In the genomic region with DNA sequence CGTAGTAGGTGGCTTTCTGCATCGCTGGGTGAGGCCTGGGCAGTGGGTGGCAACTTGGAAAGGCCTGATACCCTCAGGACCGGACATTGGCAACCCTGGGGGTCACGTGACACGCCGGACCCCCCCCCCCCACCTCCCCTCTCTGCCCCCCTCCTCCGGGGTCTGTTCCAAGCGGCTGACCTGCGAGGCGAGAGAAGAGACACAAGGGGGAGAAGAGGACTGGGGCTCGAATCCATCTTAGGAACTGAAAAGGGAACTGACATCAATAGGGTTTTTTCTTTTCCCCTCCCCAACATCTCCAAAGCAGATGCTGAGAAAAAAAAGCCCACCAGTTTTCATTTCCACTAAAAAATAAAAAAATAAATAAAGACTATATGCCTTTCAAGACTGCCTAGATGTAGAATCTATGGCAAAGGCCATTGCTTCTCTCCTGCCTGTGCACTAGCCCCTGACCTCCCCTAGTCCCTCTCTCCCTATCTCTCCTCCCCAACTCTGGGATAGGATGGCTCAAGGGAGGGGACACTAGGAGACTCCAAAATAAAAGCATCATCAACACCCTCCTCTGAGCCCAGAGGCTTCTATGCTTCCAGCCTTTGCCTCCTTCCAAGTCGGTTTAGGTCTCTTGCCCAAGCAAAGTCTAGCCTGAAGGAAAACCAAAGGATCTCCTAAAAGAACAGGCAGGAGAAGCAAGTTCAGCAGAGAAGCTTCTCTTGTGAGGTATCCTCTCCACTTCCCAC, we compare ENCODE assay signal across 13 cellular contexts. TPM values are rescaled to one million over a fixed set of nuclear protein-coding genes. Genes with fewer than 3 reads are reported as not detected.
A peak's percentile ranks its signal among the peaks of the same experiment; 100 is the strongest.
DNase-seq lines count a peak whose midpoint lies in the region; ATAC-seq and TF ChIP-seq lines count a peak whose summit lies in the region.
"Had no signal": no experiment of that assay in that cellular context is flagged by ENCODE, and none has a peak within 500 bp of the region (broad histone marks: within the 10 kb centered on the region; RNA-seq: fewer than 3 reads in every experiment).

No MANE protein-coding gene starts in this region.

- H3K27me3 ChIP-seq in body of pancreas (peaks cover 0 to 28% of the 10 kb centered on the region in 2 donors), mesenchymal stem cell (ENCODE audit: control insufficient read depth in 1 of 2, insufficient read depth in 1 of 2, low read length in 2 of 2) (no peaks in the 10 kb centered on the region), transverse colon (no peaks in the 10 kb centered on the region)

- TF ChIP-seq POLR2A in body of pancreas (IDR thresholded peaks at IDR 0.05) (peak in 2 of 3 donors; percentile 24 to 35), transverse colon (IDR thresholded peaks at IDR 0.05) (peak; percentile 20)

- H4K91ac ChIP-seq in mesenchymal stem cell (ENCODE audit: low read length): peak overlapping the region; percentile 16

- peak overlapping the region in 1 of 2 experiments; percentile 93 for H3K23ac ChIP-seq in mesenchymal stem cell (ENCODE audit: low read length in 2 of 2)

- H3K4me1 ChIP-seq in body of pancreas (peaks cover 29% of the 10 kb centered on the region), mesenchymal stem cell (ENCODE audit: control insufficient read depth, insufficient read depth, low read depth, low read length) (peaks cover 39% of the 10 kb centered on the region), transverse colon (peaks cover 18 to 82% (median 44%) of the 10 kb centered on the region in 4 donors)

- H2AK5ac ChIP-seq in mesenchymal stem cell (ENCODE audit: low read length, severe bottlenecking): peak overlapping the region; percentile 39

- peak overlapping the region; percentile 24 to 93 for H3K4ac ChIP-seq in mesenchymal stem cell (ENCODE audit: low read depth in 1 of 2, low read length in 2 of 2)

- H3K9ac ChIP-seq in mesenchymal stem cell (ENCODE audit: low read length): peak overlapping the region; percentile 93

- intact Hi-C loops in body of pancreas (cut with DNase I) (no loop called here), transverse colon (cut with DNase I; ENCODE audit: low total_unique reads) (no loop called here), posterior cingulate gyrus (cut with DNase I) (no loop called here)

- peak overlapping the region; percentile 92 for H4K8ac ChIP-seq in mesenchymal stem cell (ENCODE audit: low read length)

- H3K9me3 ChIP-seq in body of pancreas: no peaks in the 10 kb centered on the region
- H3K9me3 ChIP-seq in mesenchymal stem cell (ENCODE audit: control insufficient read depth, low read length): no peaks in the 10 kb centered on the region
- H3K9me3 ChIP-seq in transverse colon: no peaks in the 10 kb centered on the region
- H3K9me3 ChIP-seq: HAP-1 had no signal

- no peak overlapping the region for H3K4me2 ChIP-seq in mesenchymal stem cell (ENCODE audit: low read length, poor library complexity, severe bottlenecking)
- H3K4me2 ChIP-seq: PC-9 had no signal

- H3K4me3 ChIP-seq in body of pancreas (no peak overlapping the region), mesenchymal stem cell (ENCODE audit: insufficient read depth in 1 of 2, low read depth in 1 of 2, low read length in 2 of 2) (peak overlapping the region in 1 of 2 experiments; percentile 76), transverse colon (peak overlapping the region in 1 of 4 donors; percentile 26)
- H3K4me3 ChIP-seq: HAP-1, PC-9 had no signal

- in situ Hi-C loops in transverse colon (cut with MboI; ENCODE audit: low pct_ligation_motif_present in 1 of 4, low pct_unique_long_range_greater_than_20kb in 1 of 4, low sequenced_read_pairs in 3 of 4): no loop called here

- H3K79me1 ChIP-seq in mesenchymal stem cell (replicated peaks; ENCODE audit: low read length, poor library complexity, severe bottlenecking): peaks cover 2% of the 10 kb centered on the region

- H3K27ac ChIP-seq in body of pancreas (peak overlapping the region in 1 of 4 donors; percentile 40), mesenchymal stem cell (ENCODE audit: low read length, poor library complexity, severe bottlenecking) (peak overlapping the region; percentile 10), transverse colon (peak overlapping the region; percentile 89 to 95 (median 94))
- H3K27ac ChIP-seq: PC-9 had no signal

- peak; percentile 16 for ATAC-seq in body of pancreas
- ATAC-seq: activated CD8-positive, alpha-beta T cell treated with anti-CD3 and anti-CD28 coated beads for 36 hours; natural killer cell had no signal

- H3K14ac ChIP-seq in mesenchymal stem cell (ENCODE audit: low read length in 2 of 2): peak overlapping the region in 1 of 2 experiments; percentile 92

- H3K18ac ChIP-seq in mesenchymal stem cell (ENCODE audit: low read depth in 1 of 2, low read length in 2 of 2): peak overlapping the region; percentile 40 to 100

- TF ChIP-seq CTCF in body of pancreas (IDR thresholded peaks at IDR 0.05) (no peak), transverse colon (IDR thresholded peaks at IDR 0.05) (no peak)

- no peak overlapping the region for H2AFZ ChIP-seq in mesenchymal stem cell (ENCODE audit: low read depth, low read length)
- H2AFZ ChIP-seq: PC-9 had no signal

- no peak for TF ChIP-seq EP300 in transverse colon (IDR thresholded peaks at IDR 0.05; ENCODE audit: low read depth)

- no peaks in the 10 kb centered on the region for H3K36me3 ChIP-seq in body of pancreas (replicated peaks in 1 of 2; ENCODE audit: insufficient read depth in 1 of 2, low read depth in 2 of 2)
- peaks cover 25 to 33% of the 10 kb centered on the region in 2 experiments for H3K36me3 ChIP-seq in mesenchymal stem cell (ENCODE audit: control insufficient read depth in 1 of 2, insufficient read depth in 2 of 2, low read depth in 1 of 2, low read length in 2 of 2)
- no peaks in the 10 kb centered on the region for H3K36me3 ChIP-seq in transverse colon

- DNase-seq in NCI-H2029 treated with DMSO at 0.1 percent for 48 hours (lab: John Stamatoyannopoulos, UW): peak; percentile 73
- no peak for DNase-seq in body of pancreas
- DNase-seq in mesenchymal stem cell: peak; percentile 70
- DNase-seq in transverse colon: no peak
- no peak for DNase-seq in dedifferentiated amniotic fluid mesenchymal stem cell (ENCODE audit: extremely low spot score)
- no peak for DNase-seq in HPDE6-E6E7 (ENCODE audit: extremely low spot score)
- no peak for DNase-seq in posterior cingulate gyrus
- DNase-seq: activated CD8-positive, alpha-beta T cell treated with anti-CD3 and anti-CD28 coated beads for 36 hours; natural killer cell; NCI-H1694; PC-9; T-helper 2 cell had no signal

- no peak overlapping the region for H2BK5ac ChIP-seq in mesenchymal stem cell (ENCODE audit: low read depth, low read length, poor library complexity, severe bottlenecking)

- 27 to 37% methylated on average over 12 of the region's 12 CpGs for WGBS in body of pancreas, 2 donors
- 55% methylated on average over 3 of the region's 12 CpGs for WGBS in mesenchymal stem cell
- WGBS in transverse colon (ENCODE audit: low coverage in 1 of 2), 2 donors: 46 to 100% methylated on average over 1 to 12 of the region's 12 CpGs

- H2BK120ac ChIP-seq in mesenchymal stem cell (ENCODE audit: low read depth, low read length): peak overlapping the region; percentile 54

- H2BK15ac ChIP-seq in mesenchymal stem cell (ENCODE audit: low read depth, poor library complexity, severe bottlenecking): peak overlapping the region; percentile 73

- H2BK12ac ChIP-seq in mesenchymal stem cell (ENCODE audit: low read length in 2 of 2): peak overlapping the region; percentile 6 to 99

RNA-seq across cellular contexts. Expression of a gene that starts 7.7 kb away (rescaled TPM):
- 10 to 100 TPM; 13.7 to 32.3 TPM for total RNA-seq in body of pancreas
- 51.3 TPM for polyA plus RNA-seq in mesenchymal stem cell (2013, experiment 1 of 2)
- 53.0 TPM for polyA plus RNA-seq in mesenchymal stem cell (2013, experiment 2 of 2)
- total RNA-seq in transverse colon: 10 to 100 TPM in 3 of 4 donors, not detected in 1; 13.5 to 93.9 (median 13.8) TPM

RNA-seq across cellular contexts. Expression of a gene that starts 21.8 kb away (rescaled TPM):
- total RNA-seq in body of pancreas (not detected), transverse colon (not detected)
- not detected for polyA plus RNA-seq in mesenchymal stem cell (2013, experiment 1 of 2)
- polyA plus RNA-seq in mesenchymal stem cell (2013, experiment 2 of 2): not detected
- total RNA-seq: activated CD8-positive, alpha-beta T cell treated with anti-CD3 and anti-CD28 coated beads for 36 hours; natural killer cell; PC-9 had no signal

RNA-seq across cellular contexts. Expression of a gene that starts 25.5 kb away (rescaled TPM):
- total RNA-seq in body of pancreas (1 to 10 TPM in 1 of 2 donors, under 1 TPM in 1; 0.26 to 2.3 TPM), transverse colon (1 to 10 TPM in 3 of 4 donors, not detected in 1; 1.9 to 4.8 (median 2.0) TPM)
- polyA plus RNA-seq in mesenchymal stem cell (2013, experiment 1 of 2): 5.9 TPM
- 5.9 TPM for polyA plus RNA-seq in mesenchymal stem cell (2013, experiment 2 of 2)

RNA-seq across cellular contexts. Expression of a gene that starts 37.4 kb away (rescaled TPM):
- 1 to 10 TPM in 1 of 2 donors, not detected in 1; 2.9 TPM for total RNA-seq in body of pancreas
- 39.4 TPM for polyA plus RNA-seq in mesenchymal stem cell (2013, experiment 1 of 2)
- 35.7 TPM for polyA plus RNA-seq in mesenchymal stem cell (2013, experiment 2 of 2)
- total RNA-seq in transverse colon: 10 to 100 TPM; 25.7 to 57.1 (median 34.9) TPM

RNA-seq across cellular contexts. Expression of a gene that starts 41.0 kb away (rescaled TPM):
- total RNA-seq in body of pancreas: under 1 TPM in 1 of 2 donors, not detected in 1; 0.99 TPM
- 15.0 TPM for polyA plus RNA-seq in mesenchymal stem cell (2013, experiment 1 of 2)
- polyA plus RNA-seq in mesenchymal stem cell (2013, experiment 2 of 2): 14.1 TPM
- total RNA-seq in transverse colon: 10 to 100 TPM; 10.5 to 35.4 (median 18.7) TPM
- total RNA-seq: activated CD8-positive, alpha-beta T cell treated with anti-CD3 and anti-CD28 coated beads for 36 hours; natural killer cell had no signal

Comparison
In these comparisons a context has a peak if more than half of its experiments do, and no peak if none do; other contexts are left out.
1. DNase-seq: peak in NCI-H2029 treated with DMSO at 0.1 percent for 48 hours (single experiment) and mesenchymal stem cell (single experiment); none in body of pancreas (0 of 4), transverse colon (single experiment), dedifferentiated amniotic fluid mesenchymal stem cell (single experiment), HPDE6-E6E7 (single experiment) and posterior cingulate gyrus (0 of 10).